11 cellular contexts compared by ENCODE assay signal in genomic region chr2:96788393-96789244, GRCh38.
A peak's percentile ranks its signal among the peaks of the same experiment; 100 is the strongest.
DNase-seq lines count a peak whose midpoint lies in the region; ATAC-seq and FAIRE-seq lines count a peak whose summit lies in the region.
"Had no signal": no experiment of that assay in that cellular context is flagged by ENCODE, and none has a peak within 500 bp of the region (broad histone marks: within the 10 kb centered on the region; RNA-seq: fewer than 3 reads in every experiment).

No MANE protein-coding gene starts in this region.

- no peaks in the 10 kb centered on the region for H3K9me3 Mint-ChIP-seq in stimulated activated memory B cell treated with anti-CD40 and anti-IgM and Interleukin-4, amounts not matched to agents 10 μg/mL and 1 μg/mL and 100 μg/mL, for 72 hours

- peak overlapping the region; percentile 34 for H3K27ac Mint-ChIP-seq in stimulated activated memory B cell treated with anti-CD40 and anti-IgM and Interleukin-4, amounts not matched to agents 10 μg/mL and 1 μg/mL and 100 μg/mL, for 72 hours

- H3K4me1 Mint-ChIP-seq in stimulated activated memory B cell treated with anti-CD40 and anti-IgM and Interleukin-4, amounts not matched to agents 10 μg/mL and 1 μg/mL and 100 μg/mL, for 72 hours: peaks cover 18% of the 10 kb centered on the region

- no peak for FAIRE-seq in HTR-8/SVneo (lab: Jason Lieb, UNC)

- H3K36me3 Mint-ChIP-seq in stimulated activated memory B cell treated with anti-CD40 and anti-IgM and Interleukin-4, amounts not matched to agents 10 μg/mL and 1 μg/mL and 100 μg/mL, for 72 hours: no peaks in the 10 kb centered on the region

- no peak for ATAC-seq in stimulated activated memory B cell treated with anti-CD40 and anti-IgM and Interleukin-4, amounts not matched to agents 10 μg/mL and 1 μg/mL and 100 μg/mL, for 72 hours
- no peak for ATAC-seq in GM19463 (IDR thresholded peaks at IDR 0.05; ENCODE audit: unreplicated experiment)
- ATAC-seq in GM21390 (IDR thresholded peaks at IDR 0.05; ENCODE audit: unreplicated experiment): no peak
- no peak for ATAC-seq in HG03565 (IDR thresholded peaks at IDR 0.05; ENCODE audit: unreplicated experiment)

- H3K4me3 Mint-ChIP-seq in stimulated activated memory B cell treated with anti-CD40 and anti-IgM and Interleukin-4, amounts not matched to agents 10 μg/mL and 1 μg/mL and 100 μg/mL, for 72 hours: no peak overlapping the region

- no peaks in the 10 kb centered on the region for H3K27me3 Mint-ChIP-seq in stimulated activated memory B cell treated with anti-CD40 and anti-IgM and Interleukin-4, amounts not matched to agents 10 μg/mL and 1 μg/mL and 100 μg/mL, for 72 hours

- DNase-seq in HTR-8/SVneo (ENCODE audit: insufficient read length, low spot score) (peak; percentile 47), astrocyte of the hippocampus (ENCODE audit: low read depth, low spot score) (peak; percentile 78), hepatic stellate cell (ENCODE audit: low spot score) (peak; percentile 63), epidermal melanocyte (ENCODE audit: insufficient read length, low spot score) (no peak)
- DNase-seq: activated gamma-delta T cell treated with Interleukin-2 at 50 U/mL for 16 hours; stimulated activated CD4-positive, alpha-beta T cell treated with anti-CD3 and anti-CD28 coated beads, Interleukin-2, amount 100 ng/mL, for 48 hours; SW 1271 had no signal
